Comparison of ENCODE assay signal across 8 cellular contexts in the genomic region with DNA sequence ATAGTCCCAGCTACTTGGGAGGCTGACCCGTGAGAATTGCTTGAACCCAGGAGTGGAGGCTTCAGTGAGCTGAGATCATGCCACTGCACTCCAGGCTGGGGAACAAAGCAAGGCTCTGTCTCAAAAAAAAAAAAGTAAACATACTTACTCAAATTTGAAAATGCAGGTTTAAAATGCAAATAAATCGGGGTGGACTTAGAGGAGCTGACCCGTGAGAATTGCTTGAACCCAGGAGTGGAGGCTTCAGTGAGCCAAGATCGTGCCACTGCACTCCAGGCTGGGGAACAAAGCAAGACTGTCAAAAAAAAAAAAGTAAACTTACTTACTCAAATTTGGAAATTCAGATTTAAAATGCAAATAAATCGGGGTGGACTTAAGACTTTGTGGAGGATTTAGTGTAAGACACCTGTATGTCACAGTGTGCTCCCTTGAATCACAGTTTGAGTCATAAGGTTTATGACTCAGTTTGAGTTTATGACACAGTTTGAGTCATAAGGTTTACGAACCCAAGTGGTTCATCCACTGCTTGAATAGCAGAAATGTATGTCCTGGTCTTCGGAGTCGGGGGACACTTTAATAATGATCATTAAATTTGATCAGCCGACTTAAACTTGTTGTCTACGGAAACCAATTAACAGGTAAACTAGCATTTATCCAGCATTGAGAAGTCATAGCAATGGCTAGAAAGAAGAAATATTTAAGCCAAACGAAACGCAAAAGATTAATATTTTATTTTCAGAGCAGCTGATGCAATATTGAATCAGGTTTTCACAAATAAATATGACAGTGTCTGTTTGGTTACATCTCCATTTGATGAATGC. TPM values are rescaled to one million over a fixed set of nuclear protein-coding genes. Genes with fewer than 3 reads are reported as not detected.
DNase-seq lines count a peak whose midpoint lies in the region; ATAC-seq, FAIRE-seq and TF ChIP-seq lines count a peak whose summit lies in the region.

No MANE protein-coding gene starts in this region.

- H3K4me1 ChIP-seq in ascending aorta: no peaks in the 10 kb centered on the region

- FAIRE-seq in RCC 7860 (lab: Jason Lieb, UNC): peak; percentile 93

- peak; percentile 90 for ATAC-seq in HG02759 (IDR thresholded peaks at IDR 0.05; ENCODE audit: unreplicated experiment)

- H3K27ac Mint-ChIP-seq in activated naive CD4-positive, alpha-beta T cell treated with anti-CD3 and anti-CD28 coated beads for 36 hours: peak overlapping the region; percentile 80

- no peak overlapping the region for H3K4me3 ChIP-seq in ascending aorta

- CTCF ChIA-PET in activated naive CD4-positive, alpha-beta T cell treated with anti-CD3 and anti-CD28 coated beads for 36 hours (lab: Charles Lee): interaction anchor here (0.6 to 1.6 kb wide), 3 partner anchors 10 to 370 kb away, joined by 3 to 5 read pairs (median 3); no protein-coding TSS in a partner anchor

- peak; percentile 17 for DNase-seq in activated naive CD4-positive, alpha-beta T cell treated with anti-CD3 and anti-CD28 coated beads for 36 hours
- no peak for DNase-seq in activated naive CD4-positive, alpha-beta T cell (lab: John Stamatoyannopoulos, UW)
- peak; percentile 81 for DNase-seq in RCC 7860 (ENCODE audit: low spot score)
- DNase-seq in iris pigment epithelial cell (ENCODE audit: low read depth): peak; percentile 90
- no peak for DNase-seq in ascending aorta (ENCODE audit: low spot score in 2 of 2)
- DNase-seq in NCI-H1417 (lab: John Stamatoyannopoulos, UW): no peak
- no peak for DNase-seq in hippocampal formation (lab: John Stamatoyannopoulos, UW)

- H3K4me1 Mint-ChIP-seq in activated naive CD4-positive, alpha-beta T cell treated with anti-CD3 and anti-CD28 coated beads for 36 hours (ENCODE audit: low read depth): peaks cover 22% of the 10 kb centered on the region

- no peaks in the 10 kb centered on the region for H3K27me3 Mint-ChIP-seq in activated naive CD4-positive, alpha-beta T cell treated with anti-CD3 and anti-CD28 coated beads for 36 hours (ENCODE audit: low read depth)

- H3K9me3 Mint-ChIP-seq in activated naive CD4-positive, alpha-beta T cell treated with anti-CD3 and anti-CD28 coated beads for 36 hours: no peaks in the 10 kb centered on the region

- no peak for TF ChIP-seq CTCF in ascending aorta (IDR thresholded peaks at IDR 0.05)

- peaks cover 0 to 8% of the 10 kb centered on the region in 2 donors for H3K36me3 ChIP-seq in ascending aorta

- H3K27me3 ChIP-seq in ascending aorta: no peaks in the 10 kb centered on the region

- H3K27ac ChIP-seq in ascending aorta: no peak overlapping the region

- intact Hi-C loops in activated naive CD4-positive, alpha-beta T cell treated with anti-CD3 and anti-CD28 coated beads for 36 hours (cut with micrococcal nuclease): loop anchor here (1.0 to 2.0 kb wide), 4 partner anchors 13 to 166 kb away; no protein-coding TSS in a partner anchor
- intact Hi-C loops in ascending aorta (cut with DNase I): no loop called here

- peak overlapping the region; percentile 36 for H3K4me3 Mint-ChIP-seq in activated naive CD4-positive, alpha-beta T cell treated with anti-CD3 and anti-CD28 coated beads for 36 hours

- no peaks in the 10 kb centered on the region for H3K36me3 Mint-ChIP-seq in activated naive CD4-positive, alpha-beta T cell treated with anti-CD3 and anti-CD28 coated beads for 36 hours (ENCODE audit: low read depth)

- no peaks in the 10 kb centered on the region for H3K9me3 ChIP-seq in ascending aorta

RNA-seq across cellular contexts. Expression of gene MRPS10, which starts 6.8 kb away (rescaled TPM):
- 10 to 100 TPM; 39.7 to 40.7 TPM for total RNA-seq in activated naive CD4-positive, alpha-beta T cell treated with anti-CD3 and anti-CD28 coated beads for 36 hours
- total RNA-seq in ascending aorta: 5.4 TPM

RNA-seq across cellular contexts. Expression of gene GUCA1B, which starts 29.7 kb away (rescaled TPM):
- 1 to 10 TPM; 2.5 to 2.7 TPM for total RNA-seq in activated naive CD4-positive, alpha-beta T cell treated with anti-CD3 and anti-CD28 coated beads for 36 hours
- total RNA-seq in ascending aorta: 0.64 TPM

RNA-seq across cellular contexts. Expression of gene GUCA1A, which starts 51.3 kb away (rescaled TPM):
- total RNA-seq in activated naive CD4-positive, alpha-beta T cell treated with anti-CD3 and anti-CD28 coated beads for 36 hours: not detected
- total RNA-seq in ascending aorta: 0.21 TPM

Comparison
In these comparisons a context has a peak if more than half of its experiments do, and no peak if none do; other contexts are left out.
1. DNase-seq: peak in activated naive CD4-positive, alpha-beta T cell treated with anti-CD3 and anti-CD28 coated beads for 36 hours (single experiment), RCC 7860 (single experiment) and iris pigment epithelial cell (single experiment); none in activated naive CD4-positive, alpha-beta T cell (0 of 4), ascending aorta (0 of 2), NCI-H1417 (0 of 3) and hippocampal formation (0 of 2).